In the genomic region with DNA sequence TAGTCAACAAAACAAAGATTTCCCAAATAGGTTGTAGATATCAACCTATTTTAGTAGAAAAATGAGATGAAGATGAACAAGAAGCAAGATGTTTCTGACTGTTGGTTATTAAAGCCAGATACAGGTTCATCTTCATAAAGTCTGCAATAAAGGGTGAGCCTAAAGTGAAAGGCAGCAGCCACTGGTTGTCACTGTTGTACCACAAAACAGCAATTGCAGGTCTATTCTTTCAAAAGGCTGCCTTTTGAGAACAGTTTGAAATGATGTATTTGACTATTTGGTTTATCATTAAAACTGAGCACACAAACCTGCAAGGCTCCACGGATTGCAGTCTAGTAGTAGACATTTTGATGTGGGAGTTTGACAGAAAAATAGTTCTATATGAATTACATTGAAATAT, we compare ENCODE assay signal across 9 cellular contexts.
A peak's percentile ranks its signal among the peaks of the same experiment; 100 is the strongest.
DNase-seq lines count a peak whose midpoint lies in the region; ATAC-seq and TF ChIP-seq lines count a peak whose summit lies in the region.
"Had no signal": no experiment of that assay in that cellular context is flagged by ENCODE, and none has a peak within 500 bp of the region (broad histone marks: within the 10 kb centered on the region; RNA-seq: fewer than 3 reads in every experiment).

No MANE protein-coding gene starts in this region.

- H3K9me3 Mint-ChIP-seq in neural crest cell: no peaks in the 10 kb centered on the region

- peaks cover 3% of the 10 kb centered on the region for H3K4me1 Mint-ChIP-seq in neural crest cell

- no peak overlapping the region for H3K27ac ChIP-seq in mammary epithelial cell (ENCODE audit: insufficient read depth, low read depth, low read length)

- no peaks in the 10 kb centered on the region for H3K79me2 ChIP-seq in mammary epithelial cell (ENCODE audit: insufficient read depth, low read length)

- BruUV-seq in mammary epithelial cell (replicated peaks; lab: Mats Ljungman, UMichigan): no TSS peak

- peak; percentile 1 for DNase-seq in LHCN-M2 (ENCODE audit: low read depth)
- DNase-seq in mammary epithelial cell: no peak
- no peak for DNase-seq in neural crest cell (ENCODE audit: low read depth, low spot score)
- no peak for DNase-seq in NCI-H2029 treated with DMSO at 0.1 percent for 48 hours (lab: John Stamatoyannopoulos, UW)
- DNase-seq: stimulated activated CD4-positive, alpha-beta T cell treated with anti-CD3 and anti-CD28 coated beads, Interleukin-2, amount 100 ng/mL, for 48 hours had no signal

- H3K4me3 Mint-ChIP-seq in neural crest cell: no peak overlapping the region

- H3K36me3 ChIP-seq in mammary epithelial cell (ENCODE audit: insufficient read depth, low read length): no peaks in the 10 kb centered on the region

- dilution Hi-C loops in mammary epithelial cell (cut with HindIII; ENCODE audit: low sequenced_read_pairs): no loop called here

- H3K27me3 Mint-ChIP-seq in neural crest cell (ENCODE audit: low read depth): peaks cover 3% of the 10 kb centered on the region

- no peak overlapping the region for H3K9ac ChIP-seq in mammary epithelial cell (ENCODE audit: insufficient read depth, low read length)

- no peak overlapping the region for H3K4me3 ChIP-seq in mammary epithelial cell (replicated peaks in 1 of 3; ENCODE audit: insufficient read depth in 1 of 3, low read depth in 2 of 3, low read length in 3 of 3)

- H3K27me3 ChIP-seq in mammary epithelial cell (ENCODE audit: insufficient read depth, low read length): peaks cover 2% of the 10 kb centered on the region

- no peaks in the 10 kb centered on the region for H3K9me3 ChIP-seq in mammary epithelial cell (replicated peaks; ENCODE audit: insufficient read depth, low read length)

- no peaks in the 10 kb centered on the region for H4K20me1 ChIP-seq in mammary epithelial cell (ENCODE audit: insufficient read depth, low read length)

- peaks cover 3% of the 10 kb centered on the region for H3K4me1 ChIP-seq in mammary epithelial cell (ENCODE audit: insufficient read depth, low read length)

- H3K4me2 ChIP-seq in mammary epithelial cell (ENCODE audit: insufficient read depth, low read depth, low read length): no peak overlapping the region

- ATAC-seq in GM18502 (IDR thresholded peaks at IDR 0.05; ENCODE audit: poor library complexity, unreplicated experiment) (no peak), HG03460 (IDR thresholded peaks at IDR 0.05; ENCODE audit: unreplicated experiment) (no peak), HG02571 (IDR thresholded peaks at IDR 0.05; ENCODE audit: unreplicated experiment) (no peak)

- 0% methylated on average over 1 of the region's 1 CpG for WGBS in mammary epithelial cell (ENCODE audit: low coverage, missing lambda C conversion rate)

- in situ Hi-C loops in mammary epithelial cell (cut with MboI; ENCODE audit: low sequenced_read_pairs in 2 of 2): no loop called here

- no peaks in the 10 kb centered on the region for H3K36me3 Mint-ChIP-seq in neural crest cell (ENCODE audit: low read depth)

- TF ChIP-seq CTCF in GM12874 (IDR thresholded peaks at IDR 0.05; ENCODE audit: insufficient read depth, low read depth, low read length) (peak; percentile 45), mammary epithelial cell (conservative IDR thresholded peaks at IDR 0.05 in 1 of 2, IDR thresholded peaks at IDR 0.05 in 1 of 2; ENCODE audit: extremely low read depth in 1 of 2, insufficient read depth in 1 of 2, low read depth in 1 of 2, low read length in 2 of 2) (peak; percentile 21 to 43), neural crest cell (conservative IDR thresholded peaks at IDR 0.05) (peak; percentile 67)

- H2AFZ ChIP-seq in mammary epithelial cell (ENCODE audit: low read depth, low read length): no peak overlapping the region

- no peak overlapping the region for H3K27ac Mint-ChIP-seq in neural crest cell (ENCODE audit: unreplicated experiment)

- intact Hi-C loops in mammary epithelial cell (cut with micrococcal nuclease): no loop called here

- CTCF ChIA-PET in mammary epithelial cell (lab: Charles Lee; ENCODE audit: low non-redundant PET): no interaction called here
